In genomic region chr22:24730864-24731263, GRCh38 we compare ENCODE assay signal across 1 cellular context.
TF ChIP-seq lines count a peak whose summit lies in the region.

No MANE protein-coding gene starts in this region.

TF ChIP-seq in K562, 482 proteins besides CTCF, POLR2A, EP300 and RAD21 (continued from another document):
- TF ChIP-seq PATZ1 (CRISPR knock-in tag; IDR thresholded peaks at IDR 0.05; ENCODE audit: borderline replicate concordance) (no peak), CHD4 (IDR thresholded peaks at IDR 0.05; ENCODE audit: insufficient read depth, insufficient replicate concordance, low read depth, low read length, poor library complexity, severe bottlenecking) (no peak), NR0B1 (IDR thresholded peaks at IDR 0.05; ENCODE audit: partially characterized antibody) (no peak)
